ENCODE assay signal across 8 cellular contexts in the genomic region with DNA sequence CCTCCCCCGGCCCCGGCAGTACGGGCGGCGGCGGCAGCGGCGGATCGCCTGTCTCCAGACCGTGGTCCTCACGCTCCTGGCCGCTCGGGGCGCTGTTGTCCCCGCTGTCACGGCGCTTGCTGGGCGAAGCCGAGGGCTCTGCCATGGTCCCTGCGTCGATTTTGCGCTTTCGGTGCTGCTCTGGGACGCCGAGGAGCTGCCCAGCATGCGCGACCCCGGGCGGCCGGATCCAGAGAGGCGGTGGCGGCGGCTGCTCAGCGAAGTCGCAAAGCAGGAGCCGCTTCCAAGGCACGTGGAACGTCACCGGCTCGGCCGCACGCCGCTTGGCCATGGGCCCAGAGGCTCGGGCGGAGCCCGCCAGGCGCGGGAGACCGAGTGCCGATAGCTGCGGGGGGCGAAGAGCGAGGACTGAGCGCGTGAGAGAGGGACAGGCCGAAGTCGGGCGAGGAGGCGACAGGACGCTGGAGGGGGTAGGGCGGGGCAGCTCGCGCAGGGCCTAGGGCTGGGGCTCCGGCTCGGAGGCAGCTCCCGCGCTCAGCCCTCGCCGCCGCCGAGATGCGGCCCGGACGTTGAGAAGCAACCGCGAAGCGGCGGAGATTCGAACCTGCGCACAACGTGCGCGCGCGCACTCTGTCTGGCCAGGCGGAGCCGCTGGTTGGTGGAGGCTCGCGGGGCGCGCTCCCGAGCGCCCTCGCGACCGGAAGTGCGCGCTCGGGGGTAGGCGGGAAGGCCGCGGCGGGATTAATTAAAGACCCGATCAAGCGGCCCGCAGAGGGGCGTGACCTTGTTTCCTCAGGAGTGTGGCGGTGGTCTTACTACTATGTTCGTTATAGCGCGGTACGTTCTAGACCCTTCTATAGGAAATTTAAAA. TPM values are rescaled to one million over a fixed set of nuclear protein-coding genes. Genes with fewer than 3 reads are reported as not detected.
A peak's percentile ranks its signal among the peaks of the same experiment; 100 is the strongest.
DNase-seq lines count a peak whose midpoint lies in the region; ATAC-seq and TF ChIP-seq lines count a peak whose summit lies in the region.

A gene with protein sequence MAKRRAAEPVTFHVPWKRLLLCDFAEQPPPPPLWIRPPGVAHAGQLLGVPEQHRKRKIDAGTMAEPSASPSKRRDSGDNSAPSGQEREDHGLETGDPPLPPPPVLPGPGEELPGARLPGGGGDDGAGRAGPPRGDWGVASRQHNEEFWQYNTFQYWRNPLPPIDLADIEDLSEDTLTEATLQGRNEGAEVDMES (minus strand): TSS at position 632 of the 871 bp plus-strand sequence. CDS start 301 bp downstream, at position 331.

- TF ChIP-seq POLR2A in gastroesophageal sphincter (IDR thresholded peaks at IDR 0.05): peak; percentile 8 to 46

- peak; percentile 88 for DNase-seq in GM10248 (ENCODE audit: extremely low spot score)
- DNase-seq in HFFc6: peak; percentile 80
- peak; percentile 85 for DNase-seq in MV-4-11 (lab: John Stamatoyannopoulos, UW)
- DNase-seq in SJSA1 (ENCODE audit: low read depth in 1 of 2, low spot score in 2 of 2): peak; percentile 78 to 87
- DNase-seq in activated naive CD4-positive, alpha-beta T cell (lab: John Stamatoyannopoulos, UW): peak; percentile 74 to 90 (median 86)
- peak; percentile 84 for DNase-seq in occipital lobe (lab: John Stamatoyannopoulos, UW)

- H3K36me3 Mint-ChIP-seq in HFFc6 (ENCODE audit: low read depth): no peaks in the 10 kb centered on the region; the same call in 1 of the 2 replicates

- peak; percentile 96 for ATAC-seq in gastroesophageal sphincter

- H3K9me3 ChIP-seq in SJSA1 (replicated peaks) (no peaks in the 10 kb centered on the region), gastroesophageal sphincter (no peaks in the 10 kb centered on the region)

- TF ChIP-seq EP300 in gastroesophageal sphincter (IDR thresholded peaks at IDR 0.05): no peak

- H3K4me3 ChIP-seq in SJSA1: peak within 1 kb of the TSS; percentile 86
- peak within 1 kb of the TSS; percentile 66 to 88 for H3K4me3 ChIP-seq in gastroesophageal sphincter

- H3K4me3 Mint-ChIP-seq in HFFc6: peak within 1 kb of the TSS; percentile 99

- H3K9me3 Mint-ChIP-seq in HFFc6: no peaks in the 10 kb centered on the region

- no peaks in the 10 kb centered on the region for H3K4me1 ChIP-seq in SJSA1 (replicated peaks)
- peaks cover 0 to 28% (median 0%) of the 10 kb centered on the region in 3 donors for H3K4me1 ChIP-seq in gastroesophageal sphincter

- H3K27me3 ChIP-seq in SJSA1 (replicated peaks) (no peaks in the 10 kb centered on the region), gastroesophageal sphincter (no peaks in the 10 kb centered on the region)

- H3K27ac ChIP-seq in SJSA1: peak within 1 kb of the TSS; percentile 86
- H3K27ac ChIP-seq in gastroesophageal sphincter: peak within 1 kb of the TSS; percentile 97 to 98 (median 98)
- peak within 1 kb of the TSS; percentile 95 for H3K27ac ChIP-seq in temporal lobe (ENCODE audit: low read depth, low read length)

- H3K36me3 ChIP-seq in SJSA1 (peaks cover 4% of the 10 kb centered on the region), gastroesophageal sphincter (no peaks in the 10 kb centered on the region)

- 1% methylated on average over 12 of the region's 112 CpGs; no CpG with 5 or more reads in 1 of the 2 donors for WGBS in gastroesophageal sphincter (ENCODE audit: low coverage in 1 of 2), 2 donors

- POLR2A ChIA-PET in GM10248 (lab: Yijun Ruan, JAX): interaction anchor here (0.7 to 1.5 kb wide), 4 partner anchors 9 to 136 kb away, joined by 3 to 6 read pairs (median 3); a partner anchor contains a TSS

- CTCF ChIA-PET in GM10248 (lab: Yijun Ruan, JAX): interaction anchor here (0.6 to 4.3 kb wide), 36 partner anchors 9 to 229 kb away, joined by 3 to 28 read pairs (median 4); a partner anchor contains a TSS

- no peaks in the 10 kb centered on the region for H3K27me3 Mint-ChIP-seq in HFFc6 (ENCODE audit: insufficient read depth)

- H3K4me1 Mint-ChIP-seq in HFFc6 (ENCODE audit: low read depth): peaks cover 29% of the 10 kb centered on the region

- H3K27ac Mint-ChIP-seq in HFFc6: peak within 1 kb of the TSS; percentile 97

- TF ChIP-seq CTCF in GM10248 (IDR thresholded peaks at IDR 0.05; ENCODE audit: control extremely low read depth, extremely low read depth, low read depth, missing control alignments) (peak; percentile 90), HFFc6 (IDR thresholded peaks at IDR 0.05) (peak; percentile 89), gastroesophageal sphincter (IDR thresholded peaks at IDR 0.05) (peak; percentile 69 to 88 (median 87))

RNA-seq across cellular contexts. Expression of the gene that starts here (rescaled TPM):
- 10 to 100 TPM in 1 of 6 experiments, 1 to 10 TPM in 5; 5.7 to 12.0 (median 8.2) TPM for total RNA-seq in HFFc6 (2021; fragmentation: NEBNext Ultra II Directional; extraction: Animal tissue kit (Norgen Biotek cat#: 25700))
- total RNA-seq in SJSA1 (2014; rRNA removed; shearing (Covaris generic)): 5.6 and 5.7 TPM in 2 replicates
- total RNA-seq in gastroesophageal sphincter (1 to 10 TPM; 2.6 to 8.2 (median 3.9) TPM), occipital lobe (15.0 TPM), temporal lobe (9.1 TPM)

Comparison
In these comparisons a context has a peak if more than half of its experiments do, and no peak if none do; other contexts are left out.
1. Peak in every context shown above with its lines: DNase-seq, ATAC-seq, H3K4me3 ChIP-seq and H3K27ac ChIP-seq.